In genomic region chr7:45924283-45924682, GRCh38 we compare ENCODE assay signal across 14 cellular contexts. TPM values are rescaled to one million over a fixed set of nuclear protein-coding genes. Genes with fewer than 3 reads are reported as not detected.
DNase-seq lines count a peak whose midpoint lies in the region; ATAC-seq and TF ChIP-seq lines count a peak whose summit lies in the region.
"Had no signal": no experiment of that assay in that cellular context is flagged by ENCODE, and none has a peak within 500 bp of the region (broad histone marks: within the 10 kb centered on the region; RNA-seq: fewer than 3 reads in every experiment).

No MANE protein-coding gene starts in this region.

- DNase-seq in COLO829 (ENCODE audit: low spot score) (peak; percentile 74), M059J (ENCODE audit: low read depth) (peak; percentile 93), chondrocyte (ENCODE audit: low spot score) (no peak), myocyte (ENCODE audit: low read depth) (peak; percentile 94)
- no peak for DNase-seq in activated CD8-positive, alpha-beta memory T cell treated with anti-CD3 and anti-CD28 coated beads, Interleukin-2, amount 50 U/mL, for 4 hours
- no peak for DNase-seq in activated T-cell treated with anti-CD3 and anti-CD28 coated beads, Interleukin-2, amount 50 U/mL, for 48 hours
- DNase-seq: DMS79; NK-92 treated with Interleukin-12 subunit alpha and Interleukin-12 subunit beta, amount 100 ng/mL, for 24 hours; stimulated activated CD4-positive, alpha-beta T cell treated with anti-CD3 and anti-CD28 coated beads, Interleukin-2, amount 100 ng/mL, for 48 hours; thyroid gland had no signal

- no peak for ATAC-seq in HG02642 (IDR thresholded peaks at IDR 0.05; ENCODE audit: poor library complexity, unreplicated experiment)
- ATAC-seq in GM18868 (IDR thresholded peaks at IDR 0.05; ENCODE audit: unreplicated experiment) = no peak
- ATAC-seq: K562 had no signal

- peak; percentile 50 for TF ChIP-seq CTCF in chondrocyte (IDR thresholded peaks at IDR 0.05)

- peak overlapping the region; percentile 97 for H3K27ac Mint-ChIP-seq in chondrocyte (ENCODE audit: unreplicated experiment)
- H3K27ac Mint-ChIP-seq: activated naive CD4-positive, alpha-beta T cell treated with anti-CD3 and anti-CD28 coated beads, Interleukin-2, amount 50 U/mL, for 24 hours had no signal

- H3K9me3 Mint-ChIP-seq in chondrocyte (ENCODE audit: low read depth) = peaks cover 14% of the 10 kb centered on the region
- H3K9me3 Mint-ChIP-seq: activated naive CD4-positive, alpha-beta T cell treated with anti-CD3 and anti-CD28 coated beads, Interleukin-2, amount 50 U/mL, for 24 hours had no signal

- peak overlapping the region; percentile 17 for H3K4me3 Mint-ChIP-seq in chondrocyte (ENCODE audit: unreplicated experiment)
- H3K4me3 Mint-ChIP-seq: activated naive CD4-positive, alpha-beta T cell treated with anti-CD3 and anti-CD28 coated beads, Interleukin-2, amount 50 U/mL, for 24 hours had no signal

- no peaks in the 10 kb centered on the region for H3K27me3 Mint-ChIP-seq in chondrocyte (ENCODE audit: low read depth)

- H3K36me3 Mint-ChIP-seq in chondrocyte (ENCODE audit: low read depth) = peaks cover under 1% of the 10 kb centered on the region
- H3K36me3 Mint-ChIP-seq: activated naive CD4-positive, alpha-beta T cell treated with anti-CD3 and anti-CD28 coated beads, Interleukin-2, amount 50 U/mL, for 24 hours had no signal

- peaks cover 68% of the 10 kb centered on the region for H3K4me1 Mint-ChIP-seq in chondrocyte (ENCODE audit: low read depth)

RNA-seq across cellular contexts. Expression of gene IGFBP3, which starts 3.2 kb away (rescaled TPM):
- total RNA-seq in M059J (2014; rRNA removed; shearing (Covaris generic)) = 20.1 and 23.3 TPM in 2 replicates
- total RNA-seq in chondrocyte (1,747 to 1,749 TPM (median 1,748 TPM) in 3 replicates), myocyte (184 and 207 TPM in 2 replicates)
- polyA plus RNA-seq in myocyte (2012) = 3,452 TPM

RNA-seq across cellular contexts. Expression of gene IGFBP1, which starts 36.0 kb away (rescaled TPM):
- total RNA-seq in M059J (2014; rRNA removed; shearing (Covaris generic)) = 0.07 TPM in 1 of 2 replicates, not detected in the other
- total RNA-seq in chondrocyte = 0.30 to 1.7 TPM (median 0.62 TPM) in 3 replicates
- total RNA-seq in myocyte = not detected in 2 replicates
- polyA plus RNA-seq in myocyte (2012) = 1.0 TPM
- total RNA-seq: K562, thyroid gland had no signal
- polyA plus RNA-seq: K562 had no signal

RNA-seq across cellular contexts. Expression of gene CCDC201, which starts 51.4 kb away (rescaled TPM):
- total RNA-seq in M059J (2014; rRNA removed; shearing (Covaris generic)) = not detected in 2 replicates
- not detected in 3 replicates for total RNA-seq in chondrocyte
- total RNA-seq in myocyte = not detected in 2 replicates
- not detected for polyA plus RNA-seq in myocyte (2012)
- total RNA-seq: K562, thyroid gland had no signal
- polyA plus RNA-seq: K562 had no signal

Comparison
In these comparisons a context has a peak if more than half of its experiments do, and no peak if none do; other contexts are left out.
1. DNase-seq: peak in COLO829 (single experiment), M059J (single experiment) and myocyte (single experiment); none in chondrocyte (single experiment), activated CD8-positive, alpha-beta memory T cell treated with anti-CD3 and anti-CD28 coated beads, Interleukin-2, amount 50 U/mL, for 4 hours (single experiment) and activated T-cell treated with anti-CD3 and anti-CD28 coated beads, Interleukin-2, amount 50 U/mL, for 48 hours (0 of 2).